ENCODE assay signal across 8 cellular contexts in the genomic region with DNA sequence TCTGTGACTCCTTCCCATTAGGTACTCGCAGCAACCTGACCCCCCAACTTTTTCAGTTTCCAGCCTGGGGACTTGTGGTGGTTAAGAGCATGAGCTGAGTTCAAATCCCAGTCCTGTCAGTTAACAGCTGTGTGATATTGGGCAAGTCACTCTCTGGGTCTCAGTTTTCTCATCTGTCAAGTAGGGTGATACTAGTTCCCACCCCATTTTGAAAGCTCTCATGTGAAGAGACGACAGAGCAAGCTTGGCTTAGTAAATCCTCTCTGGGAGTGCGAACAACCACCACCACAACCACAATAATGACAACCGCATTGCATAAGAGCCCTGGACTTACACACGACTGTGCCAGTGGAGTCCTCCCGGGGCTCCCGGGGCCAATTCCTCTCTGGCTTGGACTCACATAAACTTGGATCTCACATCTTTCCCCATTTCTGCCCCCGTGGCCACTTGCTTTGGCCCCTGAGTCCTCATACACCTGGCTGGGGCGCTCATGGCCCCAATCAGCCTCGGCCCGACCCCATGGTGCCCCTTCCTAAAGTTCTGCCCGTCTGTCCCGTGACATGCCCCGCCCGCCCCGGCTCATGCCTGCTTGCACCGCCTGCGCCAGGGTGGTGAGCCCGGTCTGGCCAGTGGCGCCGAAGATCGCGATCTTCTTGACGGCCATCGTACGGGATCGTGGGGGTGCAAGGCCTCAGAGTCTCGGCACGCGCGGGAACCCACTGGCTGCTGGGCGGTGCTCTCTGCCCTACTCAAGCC. TPM values are rescaled to one million over a fixed set of nuclear protein-coding genes. Genes with fewer than 3 reads are reported as not detected.
DNase-seq lines count a peak whose midpoint lies in the region; ATAC-seq and TF ChIP-seq lines count a peak whose summit lies in the region.

TSS of gene BLVRB (minus strand) at position 721 of the 756 bp plus-strand sequence. CDS start at position 664, 57 bp downstream.

- peak within 1 kb of the TSS; percentile 72 for H3K9ac ChIP-seq in endodermal cell (ENCODE audit: extremely low read depth, low read length, poor library complexity, severe bottlenecking)

- peaks cover 6% of the 10 kb centered on the region for H3K4me1 Mint-ChIP-seq in endodermal cell

- peak within 1 kb of the TSS; percentile 70 for H3K27ac ChIP-seq in HL-60 (replicated peaks)
- no peak within 1 kb of the TSS for H3K27ac ChIP-seq in endodermal cell (ENCODE audit: low read depth, low read length)
- peak within 1 kb of the TSS; percentile 95 for H3K27ac ChIP-seq in vagina

- H3K36me3 Mint-ChIP-seq in endodermal cell (ENCODE audit: low read depth) = no peaks in the 10 kb centered on the region

- H3K36me3 ChIP-seq in endodermal cell (ENCODE audit: control insufficient read depth, insufficient read depth, low read length) = no peaks in the 10 kb centered on the region
- peaks cover 4% of the 10 kb centered on the region for H3K36me3 ChIP-seq in mucosa of descending colon (ENCODE audit: low read depth)
- H3K36me3 ChIP-seq in vagina = no peaks in the 10 kb centered on the region

- H3K9me3 Mint-ChIP-seq in endodermal cell = no peaks in the 10 kb centered on the region

- intact Hi-C loops in T-helper 1 cell treated with Interleukin-12 subunit alpha and Interleukin-12 subunit beta and Interleukin-4 antibody, amounts not matched to agents 30 ng/mL and 1 ng/mL, for 36 hours (cut with micrococcal nuclease) = loop anchor here (1.0 to 5.0 kb wide), 15 partner anchors 22 to 897 kb away; partner anchors contain the start of genes AKT2, B9D2, C19orf47 and PLD3
- intact Hi-C loops in mucosa of descending colon (cut with DNase I, micrococcal nuclease) = no loop called here
- intact Hi-C loops in vagina (cut with DNase I) = loop anchor here (10.0 kb wide), 1 partner anchor 170 kb away; no protein-coding TSS in a partner anchor

- DNase-seq in GM03348 (ENCODE audit: low spot score) = peak; percentile 69
- DNase-seq in HL-60 (ENCODE audit: low read depth in 1 of 2, low spot score in 1 of 2) = peak; percentile 92 to 94
- no peak for DNase-seq in endodermal cell
- DNase-seq in mucosa of descending colon = no peak
- DNase-seq in vagina (ENCODE audit: extremely low spot score in 2 of 2) = peak in 1 of 2 donors; percentile 94
- no peak for DNase-seq in stimulated activated CD4-positive, alpha-beta T cell treated with anti-CD3 and anti-CD28 coated beads, Interleukin-2, amount 100 ng/mL, for 48 hours
- DNase-seq in middle frontal gyrus (ENCODE audit: extremely low spot score, low spot score) = no peak

- H3K4me3 Mint-ChIP-seq in endodermal cell = peak within 1 kb of the TSS; percentile 78

- H3K9me3 ChIP-seq in endodermal cell (ENCODE audit: control insufficient read depth, low read length) (no peaks in the 10 kb centered on the region), mucosa of descending colon (no peaks in the 10 kb centered on the region), vagina (no peaks in the 10 kb centered on the region)

- H3K27ac Mint-ChIP-seq in endodermal cell = peak within 1 kb of the TSS; percentile 82

- H3K27me3 ChIP-seq in HL-60 (ENCODE audit: insufficient read depth, poor library complexity, severe bottlenecking) = peaks cover 11% of the 10 kb centered on the region
- peaks cover 37% of the 10 kb centered on the region for H3K27me3 ChIP-seq in endodermal cell (ENCODE audit: control insufficient read depth, insufficient read depth, low read length, poor library complexity, severe bottlenecking)
- H3K27me3 ChIP-seq in vagina = no peaks in the 10 kb centered on the region

- ATAC-seq in mucosa of descending colon = peak; percentile 30

- H3K27me3 Mint-ChIP-seq in endodermal cell (ENCODE audit: insufficient read depth) = peaks cover 32% of the 10 kb centered on the region

- no peak for TF ChIP-seq CTCF in HL-60 (IDR thresholded peaks at IDR 0.05; ENCODE audit: insufficient read depth, low read length)
- no peak for TF ChIP-seq CTCF in endodermal cell (conservative IDR thresholded peaks at IDR 0.05)
- no peak for TF ChIP-seq CTCF in mucosa of descending colon (IDR thresholded peaks at IDR 0.05)
- TF ChIP-seq CTCF in vagina (IDR thresholded peaks at IDR 0.05) = no peak

- H3K4me1 ChIP-seq in endodermal cell (ENCODE audit: control insufficient read depth, insufficient read depth, low read length) (no peaks in the 10 kb centered on the region), mucosa of descending colon (ENCODE audit: low read depth) (peaks cover 27% of the 10 kb centered on the region), vagina (peaks cover 45% of the 10 kb centered on the region)

- H3K4me3 ChIP-seq in HL-60 (replicated peaks; ENCODE audit: insufficient read depth, low read length) (peak within 1 kb of the TSS; percentile 66), endodermal cell (ENCODE audit: low read length) (peak within 1 kb of the TSS; percentile 89), mucosa of descending colon (peak within 1 kb of the TSS; percentile 64), vagina (peak within 1 kb of the TSS; percentile 73 to 85)

- 11% methylated on average over 19 to 32 of the region's 32 CpGs for WGBS in endodermal cell (ENCODE audit: insufficient coverage in 1 of 2, insufficient read length in 1 of 2), 2 experiments

- TF ChIP-seq POLR2A in vagina (IDR thresholded peaks at IDR 0.05) = peak in 1 of 2 donors; percentile 96

RNA-seq across cellular contexts. Expression of gene BLVRB, which starts in this region (rescaled TPM):
- total RNA-seq in T-helper 1 cell treated with Interleukin-12 subunit alpha and Interleukin-12 subunit beta and Interleukin-4 antibody, amounts not matched to agents 30 ng/mL and 1 ng/mL, for 36 hours = 10.2 and 10.8 TPM in 2 replicates
- 10 to 100 TPM; 24.7 to 41.0 TPM for total RNA-seq in endodermal cell
- 18.1 TPM for polyA plus RNA-seq in endodermal cell (2013, experiment 1 of 2)
- 18.8 TPM for polyA plus RNA-seq in endodermal cell (2013, experiment 2 of 2)
- 10 to 100 TPM; 70.9 to 87.6 (median 76.8) TPM for total RNA-seq in mucosa of descending colon
- total RNA-seq in vagina = 357 TPM

Comparison
In these comparisons a context has a peak if more than half of its experiments do, and no peak if none do; other contexts are left out.
1. DNase-seq: peak in GM03348 (single experiment) and HL-60 (2 of 2); none in endodermal cell (single experiment), mucosa of descending colon (0 of 3), stimulated activated CD4-positive, alpha-beta T cell treated with anti-CD3 and anti-CD28 coated beads, Interleukin-2, amount 100 ng/mL, for 48 hours (0 of 2) and middle frontal gyrus (single experiment).
2. intact Hi-C loops: an anchor here in T-helper 1 cell treated with Interleukin-12 subunit alpha and Interleukin-12 subunit beta and Interleukin-4 antibody, amounts not matched to agents 30 ng/mL and 1 ng/mL, for 36 hours (1.0 to 5.0 kb wide) and vagina (10.0 kb wide); none called in mucosa of descending colon.
3. Peak in every context shown above with its lines, with median percentiles within 50 percentile points of each other: H3K4me3 ChIP-seq.